In the genomic region with DNA sequence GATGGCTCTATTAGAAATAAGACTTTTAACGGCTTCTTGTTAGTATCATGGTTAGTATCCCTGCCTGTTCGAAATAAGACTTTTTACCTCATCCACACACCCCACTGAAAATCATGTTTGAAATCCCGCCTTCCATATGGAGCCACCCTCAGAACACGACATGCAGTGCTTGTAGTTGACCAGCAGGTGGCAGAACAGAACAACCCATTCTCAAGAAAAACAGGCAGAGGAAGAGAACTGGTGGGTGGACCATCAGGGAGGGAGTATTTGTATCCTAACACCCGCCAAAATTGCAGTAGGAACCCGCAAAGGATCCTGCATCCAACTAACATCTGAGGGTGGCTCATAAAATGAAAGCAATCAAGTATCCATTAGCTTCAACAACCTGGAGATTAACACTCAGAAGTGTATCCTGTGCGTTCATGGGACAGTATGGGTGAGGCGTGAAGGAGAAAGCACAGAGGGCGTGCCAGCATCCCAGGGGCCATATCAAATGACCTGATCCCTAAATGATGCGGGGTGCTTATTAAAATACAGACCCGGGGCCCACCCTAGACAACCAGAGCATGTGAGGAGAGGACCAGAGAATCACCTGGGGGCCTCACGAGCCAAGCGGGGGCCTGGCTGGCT, we compare ENCODE assay signal across 9 cellular contexts.
DNase-seq lines count a peak whose midpoint lies in the region; ATAC-seq, FAIRE-seq and TF ChIP-seq lines count a peak whose summit lies in the region.
"Had no signal": no experiment of that assay in that cellular context is flagged by ENCODE, and none has a peak within 500 bp of the region (broad histone marks: within the 10 kb centered on the region; RNA-seq: fewer than 3 reads in every experiment).

No MANE protein-coding gene starts in this region.

- CTCF ChIA-PET in activated CD4-positive, alpha-beta memory T cell treated with anti-CD3 and anti-CD28 coated beads, Interleukin-2, amount 10 ng/mL, durations not matched to agents 7 days and 5 days (lab: Charles Lee): interaction anchor here (0.8 to 5.9 kb wide), 10 partner anchors 29 to 587 kb away, joined by 3 to 71 read pairs (median 3); a partner anchor contains a TSS
- CTCF ChIA-PET in H1 (lab: Charles Lee; ENCODE audit: partially characterized antibody): interaction anchor here (0.7 to 8.1 kb wide), 27 partner anchors 10 to 319 kb away, joined by 3 to 62 read pairs (median 4); no protein-coding TSS in a partner anchor

- H3K79me1 ChIP-seq in H1 (ENCODE audit: low read depth, low read length): peaks cover 4% of the 10 kb centered on the region
- H3K79me1 ChIP-seq in mesenchymal stem cell (replicated peaks; ENCODE audit: low read length, poor library complexity, severe bottlenecking): peaks cover 28% of the 10 kb centered on the region

- no peaks in the 10 kb centered on the region for H3K27me3 ChIP-seq in DND-41 (ENCODE audit: insufficient read depth, low read length, poor library complexity)
- no peaks in the 10 kb centered on the region for H3K27me3 ChIP-seq in H1 (replicated peaks in 1 of 4; ENCODE audit: control insufficient read depth in 3 of 4, extremely low read depth in 1 of 4, insufficient read depth in 3 of 4, low read length in 3 of 4)
- H3K27me3 ChIP-seq in mesenchymal stem cell (ENCODE audit: control insufficient read depth in 1 of 2, insufficient read depth in 1 of 2, low read length in 2 of 2): no peaks in the 10 kb centered on the region

- no peaks in the 10 kb centered on the region for H3K9me3 Mint-ChIP-seq in activated CD4-positive, alpha-beta memory T cell treated with anti-CD3 and anti-CD28 coated beads, Interleukin-2, amount 10 ng/mL, durations not matched to agents 7 days and 5 days

- DNase-seq in DND-41 (peak; percentile 65), NCI-H748 treated with DMSO at 0.1 percent for 48 hours (lab: John Stamatoyannopoulos, UW) (peak; percentile 65), H1 (ENCODE audit: low read depth in 1 of 2, low spot score in 2 of 2) (peak in 1 of 2 experiments; percentile 70), mesenchymal stem cell (peak; percentile 82)
- DNase-seq in activated CD4-positive, alpha-beta memory T cell treated with anti-CD3 and anti-CD28 coated beads, Interleukin-2, amount 10 ng/mL, durations not matched to agents 7 days and 5 days: peak; percentile 56
- peak; percentile 8 to 18 for DNase-seq in stimulated activated CD8-positive, alpha-beta memory T cell treated with anti-CD3 and anti-CD28 coated beads, Interleukin-7, amount 100 ng/mL, for 48 hours (ENCODE audit: extremely low read depth in 1 of 2, low read depth in 1 of 2)

- H3K36me3 ChIP-seq in DND-41 (ENCODE audit: insufficient read depth, low read length) (no peaks in the 10 kb centered on the region), H1 (ENCODE audit: control insufficient read depth in 2 of 4, insufficient read depth in 4 of 4, low read length in 3 of 4) (no peaks in the 10 kb centered on the region), mesenchymal stem cell (ENCODE audit: control insufficient read depth in 1 of 2, insufficient read depth in 2 of 2, low read depth in 1 of 2, low read length in 2 of 2) (no peaks in the 10 kb centered on the region)

- H4K5ac ChIP-seq in H1 (ENCODE audit: insufficient read length, low read depth, low read length): peak overlapping the region; percentile 21

- H3K27ac Mint-ChIP-seq in activated CD4-positive, alpha-beta memory T cell treated with anti-CD3 and anti-CD28 coated beads, Interleukin-2, amount 10 ng/mL, durations not matched to agents 7 days and 5 days: no peak overlapping the region

- no peak overlapping the region for H2BK12ac ChIP-seq in H1 (ENCODE audit: low read depth, low read length)
- peak overlapping the region; percentile 14 to 61 for H2BK12ac ChIP-seq in mesenchymal stem cell (ENCODE audit: low read length in 2 of 2)

- H3K79me2 ChIP-seq in DND-41 (ENCODE audit: insufficient read depth, low read length) (no peaks in the 10 kb centered on the region), H1 (ENCODE audit: control insufficient read depth in 1 of 2, insufficient read depth in 2 of 2, low read length in 2 of 2) (peaks cover 0 to 25% of the 10 kb centered on the region in 2 experiments; a peak in 2 of 4 replicates)

- H3K23ac ChIP-seq in H1 (ENCODE audit: insufficient read length) (no peak overlapping the region), mesenchymal stem cell (ENCODE audit: low read length in 2 of 2) (no peak overlapping the region)

- TF ChIP-seq RAD21 in H1 (IDR thresholded peaks at IDR 0.05 in 1 of 2, conservative IDR thresholded peaks at IDR 0.05 in 1 of 2; ENCODE audit: low read depth in 2 of 2, low read length in 2 of 2): peak; percentile 88 to 90

- no peak for TF ChIP-seq POLR2A in H1 (IDR thresholded peaks at IDR 0.05; ENCODE audit: control extremely low read depth in 1 of 2, low read depth in 2 of 2, low read length in 2 of 2)

- TF ChIP-seq CTCF in DND-41 (IDR thresholded peaks at IDR 0.05; ENCODE audit: borderline replicate concordance, extremely low read depth, low read length, poor library complexity, severe bottlenecking): peak; percentile 99
- TF ChIP-seq CTCF in H1 (IDR thresholded peaks at IDR 0.05; ENCODE audit: control extremely low read depth in 1 of 3, insufficient read depth in 1 of 3, low read depth in 1 of 3, low read length in 3 of 3): peak; percentile 72 to 92 (median 83)

- no peak for TF ChIP-seq EP300 in H1 (IDR thresholded peaks at IDR 0.05; ENCODE audit: borderline replicate concordance in 1 of 2, low read depth in 2 of 2, low read length in 2 of 2)

- H3K4ac ChIP-seq in H1 (replicated peaks; ENCODE audit: insufficient read length, low read depth, low read length) (peak overlapping the region; percentile 44), mesenchymal stem cell (ENCODE audit: low read depth in 1 of 2, low read length in 2 of 2) (peak overlapping the region in 1 of 2 experiments; percentile 6)

- peak; percentile 85 for FAIRE-seq in H1 (lab: Jason Lieb, UNC)
- FAIRE-seq: colon had no signal

- no peak overlapping the region for H4K91ac ChIP-seq in H1 (replicated peaks; ENCODE audit: insufficient read length, low read length)
- peak overlapping the region; percentile 83 for H4K91ac ChIP-seq in mesenchymal stem cell (ENCODE audit: low read length)

- H2AFZ ChIP-seq in DND-41 (ENCODE audit: low read depth, low read length): no peak overlapping the region
- H2AFZ ChIP-seq in H1 (ENCODE audit: low read length): no peak overlapping the region
- no peak overlapping the region for H2AFZ ChIP-seq in mesenchymal stem cell (ENCODE audit: low read depth, low read length)

- peak; percentile 79 for ATAC-seq in DND-41 (ENCODE audit: insufficient read depth, low read depth)
- peak; percentile 40 for ATAC-seq in HG02885 (IDR thresholded peaks at IDR 0.05; ENCODE audit: poor library complexity, unreplicated experiment)
- no peak for ATAC-seq in HG03342 (IDR thresholded peaks at IDR 0.05; ENCODE audit: unreplicated experiment)

- H3K36me3 Mint-ChIP-seq in activated CD4-positive, alpha-beta memory T cell treated with anti-CD3 and anti-CD28 coated beads, Interleukin-2, amount 10 ng/mL, durations not matched to agents 7 days and 5 days (ENCODE audit: low read depth): no peaks in the 10 kb centered on the region

- H3K4me1 Mint-ChIP-seq in activated CD4-positive, alpha-beta memory T cell treated with anti-CD3 and anti-CD28 coated beads, Interleukin-2, amount 10 ng/mL, durations not matched to agents 7 days and 5 days: peaks cover 46% of the 10 kb centered on the region

- no peaks in the 10 kb centered on the region; the same call in 1 of the 2 replicates for H3K4me1 ChIP-seq in DND-41 (ENCODE audit: insufficient read depth, low read length)
- H3K4me1 ChIP-seq in H1 (replicated peaks in 1 of 4; ENCODE audit: control insufficient read depth in 3 of 4, insufficient read depth in 4 of 4, low read length in 3 of 4): peaks cover 3 to 11% (median 6%) of the 10 kb centered on the region in 4 experiments
- H3K4me1 ChIP-seq in mesenchymal stem cell (ENCODE audit: control insufficient read depth, insufficient read depth, low read depth, low read length): peaks cover 1% of the 10 kb centered on the region

- H4K20me1 ChIP-seq in DND-41 (ENCODE audit: insufficient read depth, low read length) (no peaks in the 10 kb centered on the region), H1 (replicated peaks in 1 of 2; ENCODE audit: control insufficient read depth in 1 of 2, insufficient read depth in 2 of 2, low read length in 2 of 2) (peaks cover 0 to 5% of the 10 kb centered on the region in 2 experiments)

- H3K9me3 ChIP-seq in DND-41 (ENCODE audit: insufficient read depth, low read length, severe bottlenecking) (no peaks in the 10 kb centered on the region), H1 (ENCODE audit: insufficient read depth in 2 of 2, low read depth in 1 of 2, low read length in 1 of 2) (no peaks in the 10 kb centered on the region), mesenchymal stem cell (ENCODE audit: control insufficient read depth, low read length) (no peaks in the 10 kb centered on the region)

- no peak overlapping the region for H3K27ac ChIP-seq in DND-41 (ENCODE audit: low read length)
- no peak overlapping the region for H3K27ac ChIP-seq in H1 (ENCODE audit: low read depth, low read length)
- H3K27ac ChIP-seq in mesenchymal stem cell (ENCODE audit: low read length, poor library complexity, severe bottlenecking): no peak overlapping the region

- H2BK120ac ChIP-seq in H1 (replicated peaks; ENCODE audit: low read depth, low read length) (no peak overlapping the region), mesenchymal stem cell (ENCODE audit: low read depth, low read length) (no peak overlapping the region)

- H2BK5ac ChIP-seq in H1 (ENCODE audit: low read depth, low read length) (0 out of 2 replicates have a peak overlapping the region, but pooled peaks have one; percentile 78), mesenchymal stem cell (ENCODE audit: low read depth, low read length, poor library complexity, severe bottlenecking) (no peak overlapping the region)

- H3K56ac ChIP-seq in H1 (replicated peaks; ENCODE audit: insufficient read length, low read depth, low read length): no peak overlapping the region

- POLR2A ChIA-PET in activated CD4-positive, alpha-beta memory T cell treated with anti-CD3 and anti-CD28 coated beads, Interleukin-2, amount 10 ng/mL, durations not matched to agents 7 days and 5 days (lab: Charles Lee): no interaction called here
- POLR2A ChIA-PET in H1 (lab: Charles Lee; ENCODE audit: partially characterized antibody): no interaction called here

- H2AK5ac ChIP-seq in H1 (ENCODE audit: low read depth, low read length): no peak overlapping the region
- no peak overlapping the region for H2AK5ac ChIP-seq in mesenchymal stem cell (ENCODE audit: low read length, severe bottlenecking)

- H2BK20ac ChIP-seq in H1 (ENCODE audit: low read length): peak overlapping the region; percentile 86; the same call in 1 of the 2 replicates

- H3K23me2 ChIP-seq in H1 (ENCODE audit: low read depth, low read length): no peaks in the 10 kb centered on the region

- H3K18ac ChIP-seq in H1 (ENCODE audit: extremely low read depth, low read length) (no peak overlapping the region; the same call in 1 of the 2 replicates), mesenchymal stem cell (ENCODE audit: low read depth in 1 of 2, low read length in 2 of 2) (no peak overlapping the region)

- no peak overlapping the region for H3K4me3 Mint-ChIP-seq in activated CD4-positive, alpha-beta memory T cell treated with anti-CD3 and anti-CD28 coated beads, Interleukin-2, amount 10 ng/mL, durations not matched to agents 7 days and 5 days

- 54% methylated on average over 13 of the region's 13 CpGs; no CpG with 5 or more reads in 1 of the 2 experiments for WGBS in H1 (ENCODE audit: extremely low coverage in 1 of 2, insufficient coverage in 1 of 2, insufficient read length in 1 of 2, insufficient replicate concordance in 2 of 2, low coverage in 1 of 2, low lambda C conversion rate in 2 of 2, missing lambda C conversion rate in 1 of 2), 2 experiments
- 52% methylated on average over 12 of the region's 13 CpGs for WGBS in mesenchymal stem cell

- no peak overlapping the region for H4K8ac ChIP-seq in H1 (ENCODE audit: extremely low read depth, insufficient read depth, low read length)
- H4K8ac ChIP-seq in mesenchymal stem cell (ENCODE audit: low read length): peak overlapping the region; percentile 56

- H2BK15ac ChIP-seq in H1 (ENCODE audit: low read length) (0 out of 2 replicates have a peak overlapping the region, but pooled peaks have one; percentile 46), mesenchymal stem cell (ENCODE audit: low read depth, poor library complexity, severe bottlenecking) (peak overlapping the region; percentile 86)

- H3K4me3 ChIP-seq in DND-41 (ENCODE audit: low read depth in 1 of 2, low read length in 2 of 2): no peak overlapping the region
- H3K4me3 ChIP-seq in H1 (ENCODE audit: extremely low read depth in 1 of 4, insufficient read depth in 2 of 4, low read depth in 3 of 4, low read length in 4 of 4): no peak overlapping the region
- H3K4me3 ChIP-seq in mesenchymal stem cell (ENCODE audit: insufficient read depth in 1 of 2, low read depth in 1 of 2, low read length in 2 of 2): no peak overlapping the region

- H3K4me2 ChIP-seq in DND-41 (ENCODE audit: insufficient read depth, low read length): no peak overlapping the region
- H3K4me2 ChIP-seq in H1 (ENCODE audit: insufficient read depth in 1 of 2, low read depth in 2 of 2, low read length in 2 of 2): no peak overlapping the region
- no peak overlapping the region for H3K4me2 ChIP-seq in mesenchymal stem cell (ENCODE audit: low read length, poor library complexity, severe bottlenecking)

- H3K14ac ChIP-seq in H1 (ENCODE audit: insufficient read length) (no peak overlapping the region), mesenchymal stem cell (ENCODE audit: low read length in 2 of 2) (no peak overlapping the region)

- H3K9ac ChIP-seq in DND-41 (ENCODE audit: low read depth, low read length) (no peak overlapping the region), H1 (replicated peaks in 1 of 4; ENCODE audit: extremely low read depth in 1 of 4, low read depth in 3 of 4, low read length in 3 of 4) (no peak overlapping the region), mesenchymal stem cell (ENCODE audit: low read length) (peak overlapping the region; percentile 42)

- no peaks in the 10 kb centered on the region for H3K27me3 Mint-ChIP-seq in activated CD4-positive, alpha-beta memory T cell treated with anti-CD3 and anti-CD28 coated beads, Interleukin-2, amount 10 ng/mL, durations not matched to agents 7 days and 5 days
